In the genomic region with DNA sequence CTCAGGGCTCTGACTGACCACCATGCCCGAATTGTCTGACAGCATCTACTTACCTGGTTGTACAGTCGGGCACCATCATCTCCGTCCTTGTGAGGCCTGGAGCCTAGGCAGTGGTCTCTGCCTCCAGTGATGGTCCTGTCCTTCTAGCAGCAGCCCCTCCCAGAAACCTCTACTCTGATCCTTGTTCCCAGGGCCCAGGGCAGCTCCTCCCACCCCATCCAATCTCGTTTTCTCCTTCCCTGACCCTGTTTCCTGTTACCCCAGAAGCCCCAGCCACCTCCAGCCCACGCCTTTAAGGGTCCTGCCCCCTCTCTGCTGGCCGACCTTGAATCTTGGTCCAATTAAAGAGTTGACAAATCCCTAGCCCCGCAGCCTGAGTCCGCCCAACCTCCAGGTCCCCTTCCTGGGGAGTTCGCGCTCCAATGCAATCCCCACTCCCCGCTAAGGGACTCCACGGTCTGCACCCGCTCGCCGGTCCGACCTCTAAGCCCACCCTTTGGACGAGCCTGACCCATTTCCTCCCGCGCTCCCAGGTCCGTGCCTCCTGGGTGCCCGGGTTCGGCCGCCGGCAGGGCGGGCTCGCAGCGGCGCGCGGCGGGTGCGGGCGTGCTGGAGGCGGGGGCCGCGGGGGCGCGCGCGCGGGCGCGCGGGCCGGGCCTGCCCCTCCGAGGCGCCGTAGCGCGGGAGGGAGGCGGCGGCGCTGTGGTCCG, we compare ENCODE assay signal across 1 cellular context.
A peak's percentile ranks its signal among the peaks of the same experiment; 100 is the strongest.
TF ChIP-seq lines count a peak whose summit lies in the region.

A gene with protein sequence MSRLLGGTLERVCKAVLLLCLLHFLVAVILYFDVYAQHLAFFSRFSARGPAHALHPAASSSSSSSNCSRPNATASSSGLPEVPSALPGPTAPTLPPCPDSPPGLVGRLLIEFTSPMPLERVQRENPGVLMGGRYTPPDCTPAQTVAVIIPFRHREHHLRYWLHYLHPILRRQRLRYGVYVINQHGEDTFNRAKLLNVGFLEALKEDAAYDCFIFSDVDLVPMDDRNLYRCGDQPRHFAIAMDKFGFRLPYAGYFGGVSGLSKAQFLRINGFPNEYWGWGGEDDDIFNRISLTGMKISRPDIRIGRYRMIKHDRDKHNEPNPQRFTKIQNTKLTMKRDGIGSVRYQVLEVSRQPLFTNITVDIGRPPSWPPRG (plus strand): TSS at position 660 of the 710 bp plus-strand sequence. CDS start 1,951 bp downstream, outside the sequence.

TF ChIP-seq in WTC11, 78 proteins besides CTCF, POLR2A, EP300 and RAD21 (continued from another document):
- TF ChIP-seq SP1 (CRISPR knock-in tag; conservative IDR thresholded peaks at IDR 0.05) (0 out of 2 replicates have a peak, but pooled peaks have one; percentile 20), OVOL2 (CRISPR knock-in tag; IDR thresholded peaks at IDR 0.05; ENCODE audit: borderline replicate concordance) (no peak), GTF2I (CRISPR knock-in tag; conservative IDR thresholded peaks at IDR 0.05) (no peak), ZNF121 (CRISPR knock-in tag; IDR thresholded peaks at IDR 0.05) (no peak), ELF4 (CRISPR knock-in tag; IDR thresholded peaks at IDR 0.05; ENCODE audit: low read depth) (no peak), ZNF219 (CRISPR knock-in tag; IDR thresholded peaks at IDR 0.05; ENCODE audit: borderline replicate concordance) (no peak), SMAD3 (CRISPR knock-in tag; IDR thresholded peaks at IDR 0.05; ENCODE audit: borderline replicate concordance) (0 out of 2 replicates have a peak, but pooled peaks have one; percentile 22), NFYB (CRISPR knock-in tag; conservative IDR thresholded peaks at IDR 0.05; ENCODE audit: low read depth) (no peak)
- TF ChIP-seq, protein P1, sequence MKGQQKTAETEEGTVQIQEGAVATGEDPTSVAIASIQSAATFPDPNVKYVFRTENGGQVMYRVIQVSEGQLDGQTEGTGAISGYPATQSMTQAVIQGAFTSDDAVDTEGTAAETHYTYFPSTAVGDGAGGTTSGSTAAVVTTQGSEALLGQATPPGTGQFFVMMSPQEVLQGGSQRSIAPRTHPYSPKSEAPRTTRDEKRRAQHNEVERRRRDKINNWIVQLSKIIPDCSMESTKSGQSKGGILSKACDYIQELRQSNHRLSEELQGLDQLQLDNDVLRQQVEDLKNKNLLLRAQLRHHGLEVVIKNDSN (CRISPR knock-in tag; IDR thresholded peaks at IDR 0.05): no peak
